In genomic region chr4:52956691-52957090, GRCh38 we compare ENCODE assay signal across 22 cellular contexts.
A peak's percentile ranks its signal among the peaks of the same experiment; 100 is the strongest.
DNase-seq lines count a peak whose midpoint lies in the region; TF ChIP-seq lines count a peak whose summit lies in the region.
"Had no signal": no experiment of that assay in that cellular context is flagged by ENCODE, and none has a peak within 500 bp of the region (broad histone marks: within the 10 kb centered on the region; RNA-seq: fewer than 3 reads in every experiment).

No MANE protein-coding gene starts in this region.

- H2AK5ac ChIP-seq in mesenchymal stem cell (ENCODE audit: low read length, severe bottlenecking), result no peak overlapping the region

- no peaks in the 10 kb centered on the region for H3K9me3 ChIP-seq in hepatocyte (ENCODE audit: low read depth)
- no peaks in the 10 kb centered on the region for H3K9me3 ChIP-seq in thymus (ENCODE audit: control insufficient read depth)
- no peaks in the 10 kb centered on the region for H3K9me3 ChIP-seq in mesenchymal stem cell (ENCODE audit: control insufficient read depth, low read length)
- H3K9me3 ChIP-seq: body of pancreas, thyroid gland had no signal

- DNase-seq in NCI-H146 (lab: John Stamatoyannopoulos, UW), result peak; percentile 59
- no peak for DNase-seq in NCI-H146 treated with DMSO at 0.1 percent for 48 hours (lab: John Stamatoyannopoulos, UW; ENCODE audit: unreplicated experiment)
- peak; percentile 20 for DNase-seq in astrocyte of the hippocampus (ENCODE audit: low read depth, low spot score)
- no peak for DNase-seq in hepatocyte (ENCODE audit: low spot score)
- DNase-seq in NCI-H2029 (lab: John Stamatoyannopoulos, UW), result no peak
- no peak for DNase-seq in mesenteric fat pad (ENCODE audit: low spot score)
- DNase-seq in mesenchymal stem cell, result no peak
- DNase-seq: 8988T; activated CD4-positive, alpha-beta T cell treated with anti-CD3 and anti-CD28 coated beads, Interleukin-2, amount 50 U/mL, for 1 hour; activated CD8-positive, alpha-beta memory T cell treated with anti-CD3 and anti-CD28 coated beads, Interleukin-2, amount 10 ng/mL, durations not matched to agents 7 days and 5 days; activated T-cell treated with anti-CD3 and anti-CD28 coated beads, Interleukin-2, amount 50 U/mL, for 48 hours; AML-193; DND-41; foreskin melanocyte; Kasumi-1; MV-4-11; NCI-H1436 treated with DMSO at 0.1 percent for 48 hours; nucleus accumbens; thyroid gland had no signal

- TF ChIP-seq CTCF in hepatocyte (IDR thresholded peaks at IDR 0.05; ENCODE audit: poor library complexity), result no peak

- H3K36me3 ChIP-seq in hepatocyte (replicated peaks; ENCODE audit: insufficient read depth, low read depth) (no peaks in the 10 kb centered on the region), thymus (ENCODE audit: control insufficient read depth, insufficient read depth) (no peaks in the 10 kb centered on the region), mesenchymal stem cell (ENCODE audit: control insufficient read depth in 1 of 2, insufficient read depth in 2 of 2, low read depth in 1 of 2, low read length in 2 of 2) (no peaks in the 10 kb centered on the region)
- H3K36me3 ChIP-seq: thyroid gland had no signal

- H3K23ac ChIP-seq in mesenchymal stem cell (ENCODE audit: low read length in 2 of 2), result no peak overlapping the region

- H3K4ac ChIP-seq in mesenchymal stem cell (ENCODE audit: low read depth in 1 of 2, low read length in 2 of 2), result no peak overlapping the region

- 68% methylated on average over 2 of the region's 2 CpGs for WGBS in hepatocyte (ENCODE audit: low lambda C conversion rate, missing lambda C conversion rate)
- 84% methylated on average over 2 of the region's 2 CpGs for WGBS in thymus
- WGBS in mesenchymal stem cell, result 94% methylated on average over 2 of the region's 2 CpGs

- peak overlapping the region in 1 of 2 experiments; percentile 50 for H3K18ac ChIP-seq in mesenchymal stem cell (ENCODE audit: low read depth in 1 of 2, low read length in 2 of 2)

- H3K27me3 ChIP-seq in hepatocyte (no peaks in the 10 kb centered on the region), thymus (ENCODE audit: control insufficient read depth, insufficient read depth) (no peaks in the 10 kb centered on the region), mesenchymal stem cell (ENCODE audit: control insufficient read depth in 1 of 2, insufficient read depth in 1 of 2, low read length in 2 of 2) (no peaks in the 10 kb centered on the region)
- H3K27me3 ChIP-seq: body of pancreas, thyroid gland had no signal

- no peak overlapping the region for H3K9ac ChIP-seq in mesenchymal stem cell (ENCODE audit: low read length)

- H2BK120ac ChIP-seq in mesenchymal stem cell (ENCODE audit: low read depth, low read length), result no peak overlapping the region

- no peak overlapping the region for H2BK5ac ChIP-seq in mesenchymal stem cell (ENCODE audit: low read depth, low read length, poor library complexity, severe bottlenecking)

- peak overlapping the region; percentile 75 for H3K27ac ChIP-seq in hepatocyte
- H3K27ac ChIP-seq in thymus (ENCODE audit: low read depth), result peak overlapping the region; percentile 62
- no peak overlapping the region for H3K27ac ChIP-seq in mesenchymal stem cell (ENCODE audit: low read length, poor library complexity, severe bottlenecking)
- H3K27ac ChIP-seq: epithelial cell of prostate, thyroid gland had no signal

- peaks cover 38% of the 10 kb centered on the region for H3K4me1 ChIP-seq in hepatocyte (ENCODE audit: insufficient read depth)
- peaks cover 17% of the 10 kb centered on the region for H3K4me1 ChIP-seq in thymus (ENCODE audit: control insufficient read depth, insufficient read depth, low read length)
- H3K4me1 ChIP-seq in mesenchymal stem cell (ENCODE audit: control insufficient read depth, insufficient read depth, low read depth, low read length), result peaks cover 2% of the 10 kb centered on the region
- H3K4me1 ChIP-seq: thyroid gland had no signal

- H3K4me2 ChIP-seq in hepatocyte (peak overlapping the region; percentile 46), mesenchymal stem cell (ENCODE audit: low read length, poor library complexity, severe bottlenecking) (no peak overlapping the region)

- no peak overlapping the region for H2BK12ac ChIP-seq in mesenchymal stem cell (ENCODE audit: low read length in 2 of 2)

- no peaks in the 10 kb centered on the region for H4K20me1 ChIP-seq in hepatocyte (ENCODE audit: insufficient read depth, poor library complexity, severe bottlenecking)

- no peaks in the 10 kb centered on the region for H3K9me2 ChIP-seq in hepatocyte (replicated peaks; ENCODE audit: insufficient read depth)

- no peak overlapping the region for H4K8ac ChIP-seq in mesenchymal stem cell (ENCODE audit: low read length)

- no peak overlapping the region for H4K91ac ChIP-seq in mesenchymal stem cell (ENCODE audit: low read length)

- H2AFZ ChIP-seq in hepatocyte (no peak overlapping the region), mesenchymal stem cell (ENCODE audit: low read depth, low read length) (no peak overlapping the region)

- H3K4me3 ChIP-seq in hepatocyte (no peak overlapping the region), thymus (ENCODE audit: low read length) (no peak overlapping the region), mesenchymal stem cell (ENCODE audit: insufficient read depth in 1 of 2, low read depth in 1 of 2, low read length in 2 of 2) (no peak overlapping the region)
- H3K4me3 ChIP-seq: body of pancreas, thyroid gland had no signal

- H3K79me1 ChIP-seq in mesenchymal stem cell (replicated peaks; ENCODE audit: low read length, poor library complexity, severe bottlenecking), result no peaks in the 10 kb centered on the region

- no peak overlapping the region for H3K14ac ChIP-seq in mesenchymal stem cell (ENCODE audit: low read length in 2 of 2)

- H3K79me2 ChIP-seq in hepatocyte, result no peaks in the 10 kb centered on the region

- no peak overlapping the region for H2BK15ac ChIP-seq in mesenchymal stem cell (ENCODE audit: low read depth, poor library complexity, severe bottlenecking)

Comparison
In these comparisons a context has a peak if more than half of its experiments do, and no peak if none do; other contexts are left out.
1. DNase-seq: peak in NCI-H146 (single experiment) and astrocyte of the hippocampus (single experiment); none in NCI-H146 treated with DMSO at 0.1 percent for 48 hours (single experiment), hepatocyte (single experiment), NCI-H2029 (single experiment), mesenteric fat pad (single experiment) and mesenchymal stem cell (single experiment).